Comparison of ENCODE assay signal across 14 cellular contexts in genomic region chr2:199716807-199717586, GRCh38.
DNase-seq lines count a peak whose midpoint lies in the region; ATAC-seq, FAIRE-seq and TF ChIP-seq lines count a peak whose summit lies in the region.
"Had no signal": no experiment of that assay in that cellular context is flagged by ENCODE, and none has a peak within 500 bp of the region (broad histone marks: within the 10 kb centered on the region; RNA-seq: fewer than 3 reads in every experiment).

No MANE protein-coding gene starts in this region.

- no peak overlapping the region for H3K9ac ChIP-seq in K562 (ENCODE audit: insufficient read depth in 1 of 2, low read depth in 2 of 2, low read length in 2 of 2)

- H3K27me3 Mint-ChIP-seq in effector memory CD8-positive, alpha-beta T cell: peaks cover 0 to 8% of the 10 kb centered on the region in 2 donors

- no peaks in the 10 kb centered on the region for H4K20me1 ChIP-seq in K562 (replicated peaks; ENCODE audit: control insufficient read depth, insufficient read depth, low read length)

- no peak for TF ChIP-seq CTCF in K562 (IDR thresholded peaks at IDR 0.05 in 2 of 3, conservative IDR thresholded peaks at IDR 0.05 in 1 of 3; ENCODE audit: insufficient read depth in 2 of 3, low read depth in 1 of 3, low read length in 3 of 3)

- H3K9me3 Mint-ChIP-seq in effector memory CD8-positive, alpha-beta T cell: no peaks in the 10 kb centered on the region

- H3K36me3 Mint-ChIP-seq in effector memory CD8-positive, alpha-beta T cell (ENCODE audit: insufficient read depth): no peaks in the 10 kb centered on the region

- no peak overlapping the region for H3K4me3 Mint-ChIP-seq in effector memory CD8-positive, alpha-beta T cell

- in situ Hi-C loops in K562 (cut with MboI): no loop called here

- POLR2A ChIA-PET in K562 (lab: Yijun Ruan, JAX): no interaction called here

- TF ChIP-seq POLR2A in K562 (conservative IDR thresholded peaks at IDR 0.05): no peak

- FAIRE-seq in K562 (lab: Jason Lieb, UNC) (no peak), urothelium cell line (lab: Jason Lieb, UNC) (no peak)

- no peak overlapping the region for H3K4me2 ChIP-seq in K562 (ENCODE audit: insufficient read depth, low read length)

- no peaks in the 10 kb centered on the region for H3K4me1 ChIP-seq in K562 (replicated peaks in 1 of 2; ENCODE audit: control insufficient read depth in 2 of 2, insufficient read depth in 2 of 2, low read length in 2 of 2)

- H3K27ac Mint-ChIP-seq in effector memory CD8-positive, alpha-beta T cell: no peak overlapping the region

- no peaks in the 10 kb centered on the region for H3K9me1 ChIP-seq in K562 (ENCODE audit: control insufficient read depth, insufficient read depth, low read length)

- no peaks in the 10 kb centered on the region for H3K79me2 ChIP-seq in K562 (ENCODE audit: control insufficient read depth, insufficient read depth, low read length)

- TF ChIP-seq EP300 in K562 (IDR thresholded peaks at IDR 0.05; ENCODE audit: low read length): no peak

- H3K27ac ChIP-seq in K562 (ENCODE audit: extremely low read depth, low read depth, low read length): no peak overlapping the region

- intact Hi-C loops in K562 (cut with micrococcal nuclease): no loop called here

- CTCF ChIA-PET in K562 (lab: Yijun Ruan, JAX; ENCODE audit: low intra/inter-chr PET ratio): no interaction called here

- 0% methylated on average over 2 of the region's 4 CpGs for WGBS in K562 (ENCODE audit: insufficient coverage, low coverage, missing lambda C conversion rate)

- no peaks in the 10 kb centered on the region for H3K4me1 Mint-ChIP-seq in effector memory CD8-positive, alpha-beta T cell (ENCODE audit: low read depth in 2 of 2)

- H2AFZ ChIP-seq in K562 (ENCODE audit: low read depth, low read length): no peak overlapping the region

- no peak for TF ChIP-seq RAD21 in K562 (CRISPR knock-in tag; conservative IDR thresholded peaks at IDR 0.05 in 1 of 2, IDR thresholded peaks at IDR 0.05 in 1 of 2)

- no peaks in the 10 kb centered on the region for H3K27me3 ChIP-seq in K562 (ENCODE audit: control insufficient read depth in 2 of 2, insufficient read depth in 2 of 2, low read length in 2 of 2)

- no peaks in the 10 kb centered on the region for H3K36me3 ChIP-seq in K562 (ENCODE audit: control insufficient read depth, insufficient read depth, low read length)

- no peak overlapping the region for H3K4me3 ChIP-seq in K562

- H3K9me3 ChIP-seq in K562 (replicated peaks; ENCODE audit: control insufficient read depth, insufficient read depth, low read depth, low read length): no peaks in the 10 kb centered on the region

- no TSS peak for BruUV-seq in K562 (replicated peaks; lab: Mats Ljungman, UMichigan)

- ATAC-seq in K562: no peak
- ATAC-seq in GM19023 (IDR thresholded peaks at IDR 0.05; ENCODE audit: unreplicated experiment): no peak
- no peak for ATAC-seq in effector memory CD8-positive, alpha-beta T cell (replicated peaks)
- ATAC-seq: activated CD4-positive, CD25-positive, alpha-beta regulatory T cell treated with anti-CD3 and anti-CD28 coated beads, Interleukin-2, amount 50 U/mL, for 24 hours; left ventricle myocardium superior had no signal

- DNase-seq in SHP77 (lab: John Stamatoyannopoulos, UW) (peak; percentile 19 to 46), SHP77 treated with DMSO at 0.1 percent for 48 hours (lab: John Stamatoyannopoulos, UW) (no peak), NCI-H2227 (lab: John Stamatoyannopoulos, UW; ENCODE audit: unreplicated experiment) (peak; percentile 79), K562 (ENCODE audit: extremely low read depth in 1 of 4, low spot score in 3 of 4) (no peak), urothelium cell line (ENCODE audit: low spot score) (peak; percentile 53), UCSD-AML1 (lab: John Stamatoyannopoulos, UW; ENCODE audit: unreplicated experiment) (no peak)
- no peak for DNase-seq in effector memory CD8-positive, alpha-beta T cell
- DNase-seq: activated T-cell treated with anti-CD3 and anti-CD28 coated beads for 4 hours, amniotic stem cell, GF-D8, left ventricle myocardium superior, NCI-H226 had no signal

TF ChIP-seq in K562, 482 proteins besides CTCF, POLR2A, EP300 and RAD21:
- no peak for TF ChIP-seq ZNF584 (CRISPR knock-in tag; IDR thresholded peaks at IDR 0.05; ENCODE audit: low read depth)
- peak; percentile 69 for TF ChIP-seq NFIC (IDR thresholded peaks at IDR 0.05)
- peak; percentile 47 for TF ChIP-seq MEIS2 (IDR thresholded peaks at IDR 0.05; ENCODE audit: partially characterized antibody)

Comparison
In these comparisons a context has a peak if more than half of its experiments do, and no peak if none do; other contexts are left out.
1. DNase-seq: peak in SHP77 (2 of 2), NCI-H2227 (single experiment) and urothelium cell line (single experiment); none in SHP77 treated with DMSO at 0.1 percent for 48 hours (single experiment), K562 (0 of 4), UCSD-AML1 (single experiment) and effector memory CD8-positive, alpha-beta T cell (0 of 3).